15 cellular contexts compared by ENCODE assay signal in genomic region chr21:14405225-14405624, GRCh38. TPM values are rescaled to one million over a fixed set of nuclear protein-coding genes. Genes with fewer than 3 reads are reported as not detected.
DNase-seq lines count a peak whose midpoint lies in the region; TF ChIP-seq lines count a peak whose summit lies in the region.
"Had no signal": no experiment of that assay in that cellular context is flagged by ENCODE, and none has a peak within 500 bp of the region (broad histone marks: within the 10 kb centered on the region; RNA-seq: fewer than 3 reads in every experiment).

No MANE protein-coding gene starts in this region.

- H3F3A ChIP-seq in Loucy (ENCODE audit: low read depth) (no peaks in the 10 kb centered on the region; the same call in 1 of the 2 replicates), PC-9 (ENCODE audit: insufficient read depth, low read depth) (no peaks in the 10 kb centered on the region), smooth muscle cell (ENCODE audit: low read depth) (no peaks in the 10 kb centered on the region)

- H3K9ac ChIP-seq in Loucy (ENCODE audit: low read depth, low read length, poor library complexity, severe bottlenecking) (no peak overlapping the region), smooth muscle cell (ENCODE audit: low read depth) (no peak overlapping the region)
- H3K9ac ChIP-seq: BLaER1 treated with 17β-estradiol and CSF1 and Interleukin-3, amounts not matched to agents 10 nM and 100 nM had no signal

- TF ChIP-seq CTCF in Loucy (conservative IDR thresholded peaks at IDR 0.05; ENCODE audit: low read length), result no peak
- TF ChIP-seq CTCF in PC-9 (conservative IDR thresholded peaks at IDR 0.05), result no peak
- no peak for TF ChIP-seq CTCF in smooth muscle cell (IDR thresholded peaks at IDR 0.05; ENCODE audit: borderline replicate concordance, insufficient read depth, poor library complexity, severe bottlenecking)

- no peak overlapping the region for H3K4me2 ChIP-seq in Loucy (ENCODE audit: low read depth, low read length, poor library complexity, severe bottlenecking)
- no peak overlapping the region for H3K4me2 ChIP-seq in PC-9
- H3K4me2 ChIP-seq in smooth muscle cell, result no peak overlapping the region
- H3K4me2 ChIP-seq: BLaER1 treated with 17β-estradiol and CSF1 and Interleukin-3, amounts not matched to agents 10 nM and 100 nM had no signal

- peaks cover 21% of the 10 kb centered on the region for H3K4me1 ChIP-seq in Loucy (ENCODE audit: insufficient read depth, low read length, poor library complexity, severe bottlenecking)
- no peaks in the 10 kb centered on the region for H3K4me1 ChIP-seq in PC-9 (replicated peaks; ENCODE audit: insufficient read depth)
- H3K4me1 ChIP-seq in smooth muscle cell (ENCODE audit: low read depth), result no peaks in the 10 kb centered on the region
- no peaks in the 10 kb centered on the region for H3K4me1 ChIP-seq in effector memory CD4-positive, alpha-beta T cell (ENCODE audit: control insufficient read depth, insufficient read depth, low read length, poor library complexity, severe bottlenecking)

- H3K9me3 Mint-ChIP-seq in activated naive CD4-positive, alpha-beta T cell treated with anti-CD3 and anti-CD28 coated beads, Interleukin-2, amount 50 U/mL, for 24 hours, result no peaks in the 10 kb centered on the region

- POLR2A ChIA-PET in PC-9 (lab: Charles Lee; ENCODE audit: unreplicated experiment), result no interaction called here

- no peaks in the 10 kb centered on the region for H3K4me1 Mint-ChIP-seq in activated naive CD4-positive, alpha-beta T cell treated with anti-CD3 and anti-CD28 coated beads, Interleukin-2, amount 50 U/mL, for 24 hours

- BruUV-seq in PC-9 (replicated peaks; lab: Mats Ljungman, UMichigan), result no TSS peak

- no peaks in the 10 kb centered on the region for H3K27me3 Mint-ChIP-seq in activated naive CD4-positive, alpha-beta T cell treated with anti-CD3 and anti-CD28 coated beads, Interleukin-2, amount 50 U/mL, for 24 hours
- H3K27me3 Mint-ChIP-seq: CD4-positive, alpha-beta T cell had no signal

- intact Hi-C loops in PC-9 (cut with micrococcal nuclease; ENCODE audit: unreplicated experiment), result loop anchor here (10.0 kb wide), 1 partner anchor 1150 kb away; no protein-coding TSS in a partner anchor

- WGBS in smooth muscle cell (ENCODE audit: low lambda C conversion rate), result 90% methylated on average over 1 of the region's 1 CpG

- H3K4me3 Mint-ChIP-seq in activated naive CD4-positive, alpha-beta T cell treated with anti-CD3 and anti-CD28 coated beads, Interleukin-2, amount 50 U/mL, for 24 hours, result no peak overlapping the region
- H3K4me3 Mint-ChIP-seq: CD4-positive, alpha-beta T cell had no signal

- H3K4me3 ChIP-seq in Loucy (ENCODE audit: low read length, poor library complexity, severe bottlenecking), result no peak overlapping the region
- H3K4me3 ChIP-seq in PC-9, result no peak overlapping the region
- no peak overlapping the region for H3K4me3 ChIP-seq in smooth muscle cell
- H3K4me3 ChIP-seq in effector memory CD4-positive, alpha-beta T cell (ENCODE audit: insufficient read depth, low read depth, low read length, poor library complexity, severe bottlenecking), result no peak overlapping the region
- H3K4me3 ChIP-seq: BLaER1 treated with 17β-estradiol and CSF1 and Interleukin-3, amounts not matched to agents 10 nM and 100 nM; HAP-1 had no signal

- DNase-seq in activated naive CD4-positive, alpha-beta T cell (lab: John Stamatoyannopoulos, UW), result no peak
- DNase-seq in PC-9 (no peak), smooth muscle cell (lab: John Stamatoyannopoulos, UW; ENCODE audit: unreplicated experiment) (no peak), NCI-H510A (lab: John Stamatoyannopoulos, UW) (no peak), amniotic stem cell (lab: John Stamatoyannopoulos, UW) (no peak)
- DNase-seq in effector memory CD4-positive, alpha-beta T cell, result no peak
- DNase-seq: ACHN; CD4-positive, alpha-beta T cell; DMS79; EL; GOT3 had no signal

- H3K27ac ChIP-seq in PC-9 (no peak overlapping the region), smooth muscle cell (ENCODE audit: low read depth) (no peak overlapping the region)
- H3K27ac ChIP-seq in effector memory CD4-positive, alpha-beta T cell (ENCODE audit: insufficient read depth, low read length, poor library complexity, severe bottlenecking), result no peak overlapping the region
- H3K27ac ChIP-seq: BLaER1 treated with 17β-estradiol and CSF1 and Interleukin-3, amounts not matched to agents 10 nM and 100 nM had no signal

- no peaks in the 10 kb centered on the region for H3K36me3 Mint-ChIP-seq in activated naive CD4-positive, alpha-beta T cell treated with anti-CD3 and anti-CD28 coated beads, Interleukin-2, amount 50 U/mL, for 24 hours

- H3K9me2 ChIP-seq in Loucy (replicated peaks; ENCODE audit: low read depth, low read length), result no peaks in the 10 kb centered on the region
- H3K9me2 ChIP-seq in PC-9 (ENCODE audit: insufficient read depth), result no peaks in the 10 kb centered on the region

- H3K27ac Mint-ChIP-seq in activated naive CD4-positive, alpha-beta T cell treated with anti-CD3 and anti-CD28 coated beads, Interleukin-2, amount 50 U/mL, for 24 hours, result peak overlapping the region; percentile 1
- H3K27ac Mint-ChIP-seq: CD4-positive, alpha-beta T cell had no signal

- no peaks in the 10 kb centered on the region for H3K36me3 ChIP-seq in Loucy (ENCODE audit: insufficient read depth, low read length)
- H3K36me3 ChIP-seq in PC-9 (ENCODE audit: low read depth), result no peaks in the 10 kb centered on the region
- H3K36me3 ChIP-seq in smooth muscle cell (ENCODE audit: low read depth), result no peaks in the 10 kb centered on the region
- H3K36me3 ChIP-seq in effector memory CD4-positive, alpha-beta T cell (ENCODE audit: control insufficient read depth, insufficient read depth, low read length), result no peaks in the 10 kb centered on the region
- H3K36me3 ChIP-seq: BLaER1 treated with 17β-estradiol and CSF1 and Interleukin-3, amounts not matched to agents 10 nM and 100 nM; HAP-1 had no signal

- no peaks in the 10 kb centered on the region for H4K20me1 ChIP-seq in Loucy (ENCODE audit: insufficient read depth, low read length, poor library complexity, severe bottlenecking)
- H4K20me1 ChIP-seq in PC-9 (ENCODE audit: insufficient read depth), result no peaks in the 10 kb centered on the region
- H4K20me1 ChIP-seq in smooth muscle cell (ENCODE audit: low read depth), result no peaks in the 10 kb centered on the region
- H4K20me1 ChIP-seq: BLaER1 treated with 17β-estradiol and CSF1 and Interleukin-3, amounts not matched to agents 10 nM and 100 nM had no signal

- CTCF ChIA-PET in PC-9 (lab: Charles Lee), result no interaction called here

- H3K9me3 ChIP-seq in Loucy (ENCODE audit: insufficient read depth, low read depth, low read length), result 0 out of 2 replicates have a peak, but pooled peaks cover 6% of the 10 kb centered on the region
- H3K9me3 ChIP-seq in PC-9 (ENCODE audit: insufficient read depth, low read depth), result no peaks in the 10 kb centered on the region
- no peaks in the 10 kb centered on the region for H3K9me3 ChIP-seq in smooth muscle cell (replicated peaks; ENCODE audit: low read depth)
- no peaks in the 10 kb centered on the region for H3K9me3 ChIP-seq in effector memory CD4-positive, alpha-beta T cell (ENCODE audit: control insufficient read depth, low read length)
- H3K9me3 ChIP-seq: HAP-1 had no signal

- H3K79me2 ChIP-seq in Loucy (ENCODE audit: insufficient read depth, low read length) (no peaks in the 10 kb centered on the region), PC-9 (ENCODE audit: low read depth) (no peaks in the 10 kb centered on the region), smooth muscle cell (ENCODE audit: low read depth) (no peaks in the 10 kb centered on the region)

- peak overlapping the region; percentile 62 for H2AFZ ChIP-seq in Loucy (ENCODE audit: low read length)
- 0 out of 2 replicates have a peak overlapping the region, but pooled peaks have one; percentile 28 for H2AFZ ChIP-seq in PC-9
- peak overlapping the region; percentile 3 for H2AFZ ChIP-seq in smooth muscle cell (ENCODE audit: low read depth)

- H3K27me3 ChIP-seq in Loucy (ENCODE audit: insufficient read depth, low read length, poor library complexity, severe bottlenecking) (no peaks in the 10 kb centered on the region), PC-9 (ENCODE audit: insufficient read depth, low read depth) (no peaks in the 10 kb centered on the region), smooth muscle cell (ENCODE audit: low read depth) (no peaks in the 10 kb centered on the region)
- no peaks in the 10 kb centered on the region for H3K27me3 ChIP-seq in effector memory CD4-positive, alpha-beta T cell (replicated peaks; ENCODE audit: control insufficient read depth, insufficient read depth, low read length, poor library complexity, severe bottlenecking)
- H3K27me3 ChIP-seq: BLaER1 treated with 17β-estradiol and CSF1 and Interleukin-3, amounts not matched to agents 10 nM and 100 nM had no signal

RNA-seq across cellular contexts. Expression of gene HSPA13, which starts 22.3 kb away (rescaled TPM):
- 19.0 and 24.9 TPM in 2 replicates for total RNA-seq in PC-9 (2021)
- 115 and 151 TPM in 2 replicates for total RNA-seq in smooth muscle cell
- 39.5 and 51.9 TPM in 2 replicates for polyA plus RNA-seq in smooth muscle cell

Comparison
In these comparisons a context has a peak if more than half of its experiments do, and no peak if none do; other contexts are left out.
1. H2AFZ ChIP-seq: peak in every context shown above with its lines; median percentile 62 in Loucy; 28 in PC-9; 3 in smooth muscle cell.